In the genomic region with DNA sequence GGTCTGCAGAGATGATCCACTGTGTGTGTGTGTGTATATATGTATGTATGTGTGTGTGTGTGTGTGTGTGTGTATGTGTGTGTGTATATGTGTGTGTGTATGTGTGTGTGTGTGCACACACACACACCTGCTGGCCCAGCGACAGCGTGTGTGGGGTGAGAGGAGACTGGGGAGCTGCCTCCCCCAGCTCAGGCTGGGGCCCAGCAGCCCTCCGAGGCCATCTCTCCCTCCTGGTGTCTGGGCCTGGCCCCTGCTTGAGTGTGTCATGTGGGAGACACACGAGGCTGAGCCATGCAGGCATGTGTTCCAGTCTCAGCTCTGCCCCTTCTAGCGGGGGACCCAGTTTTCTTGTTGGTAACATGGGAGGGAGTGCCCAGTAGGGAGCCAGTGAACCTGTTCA, we compare ENCODE assay signal across 1 cellular context.
TF ChIP-seq lines count a peak whose summit lies in the region.

No MANE protein-coding gene starts in this region.

TF ChIP-seq in H1, 55 proteins besides CTCF, POLR2A, EP300 and RAD21:
- no peak for TF ChIP-seq TCF12 (IDR thresholded peaks at IDR 0.05; ENCODE audit: low read depth, low read length)
- TF ChIP-seq TAF1 (IDR thresholded peaks at IDR 0.05; ENCODE audit: low read depth, low read length), result no peak
- no peak for TF ChIP-seq NRF1 (IDR thresholded peaks at IDR 0.05; ENCODE audit: low read depth, low read length)
- TF ChIP-seq KDM5A (IDR thresholded peaks at IDR 0.05; ENCODE audit: low read length), result no peak
- no peak for TF ChIP-seq TEAD4 (IDR thresholded peaks at IDR 0.05; ENCODE audit: low read depth, low read length)
- no peak for TF ChIP-seq SRF (IDR thresholded peaks at IDR 0.05; ENCODE audit: low read depth, low read length)
- no peak for TF ChIP-seq CBX8 (IDR thresholded peaks at IDR 0.05; ENCODE audit: borderline replicate concordance, low read depth, low read length)
- no peak for TF ChIP-seq RFX5 (IDR thresholded peaks at IDR 0.05; ENCODE audit: borderline replicate concordance, low read depth, low read length)
- TF ChIP-seq HDAC6 (IDR thresholded peaks at IDR 0.05; ENCODE audit: low read depth, low read length), result no peak
- TF ChIP-seq RBBP5 (IDR thresholded peaks at IDR 0.05; ENCODE audit: borderline replicate concordance, low read depth, low read length), result no peak
- TF ChIP-seq FOSL1 (IDR thresholded peaks at IDR 0.05; ENCODE audit: insufficient read depth, low read depth, low read length), result no peak
- no peak for TF ChIP-seq BACH1 (IDR thresholded peaks at IDR 0.05; ENCODE audit: low read length)
- TF ChIP-seq, protein P1, sequence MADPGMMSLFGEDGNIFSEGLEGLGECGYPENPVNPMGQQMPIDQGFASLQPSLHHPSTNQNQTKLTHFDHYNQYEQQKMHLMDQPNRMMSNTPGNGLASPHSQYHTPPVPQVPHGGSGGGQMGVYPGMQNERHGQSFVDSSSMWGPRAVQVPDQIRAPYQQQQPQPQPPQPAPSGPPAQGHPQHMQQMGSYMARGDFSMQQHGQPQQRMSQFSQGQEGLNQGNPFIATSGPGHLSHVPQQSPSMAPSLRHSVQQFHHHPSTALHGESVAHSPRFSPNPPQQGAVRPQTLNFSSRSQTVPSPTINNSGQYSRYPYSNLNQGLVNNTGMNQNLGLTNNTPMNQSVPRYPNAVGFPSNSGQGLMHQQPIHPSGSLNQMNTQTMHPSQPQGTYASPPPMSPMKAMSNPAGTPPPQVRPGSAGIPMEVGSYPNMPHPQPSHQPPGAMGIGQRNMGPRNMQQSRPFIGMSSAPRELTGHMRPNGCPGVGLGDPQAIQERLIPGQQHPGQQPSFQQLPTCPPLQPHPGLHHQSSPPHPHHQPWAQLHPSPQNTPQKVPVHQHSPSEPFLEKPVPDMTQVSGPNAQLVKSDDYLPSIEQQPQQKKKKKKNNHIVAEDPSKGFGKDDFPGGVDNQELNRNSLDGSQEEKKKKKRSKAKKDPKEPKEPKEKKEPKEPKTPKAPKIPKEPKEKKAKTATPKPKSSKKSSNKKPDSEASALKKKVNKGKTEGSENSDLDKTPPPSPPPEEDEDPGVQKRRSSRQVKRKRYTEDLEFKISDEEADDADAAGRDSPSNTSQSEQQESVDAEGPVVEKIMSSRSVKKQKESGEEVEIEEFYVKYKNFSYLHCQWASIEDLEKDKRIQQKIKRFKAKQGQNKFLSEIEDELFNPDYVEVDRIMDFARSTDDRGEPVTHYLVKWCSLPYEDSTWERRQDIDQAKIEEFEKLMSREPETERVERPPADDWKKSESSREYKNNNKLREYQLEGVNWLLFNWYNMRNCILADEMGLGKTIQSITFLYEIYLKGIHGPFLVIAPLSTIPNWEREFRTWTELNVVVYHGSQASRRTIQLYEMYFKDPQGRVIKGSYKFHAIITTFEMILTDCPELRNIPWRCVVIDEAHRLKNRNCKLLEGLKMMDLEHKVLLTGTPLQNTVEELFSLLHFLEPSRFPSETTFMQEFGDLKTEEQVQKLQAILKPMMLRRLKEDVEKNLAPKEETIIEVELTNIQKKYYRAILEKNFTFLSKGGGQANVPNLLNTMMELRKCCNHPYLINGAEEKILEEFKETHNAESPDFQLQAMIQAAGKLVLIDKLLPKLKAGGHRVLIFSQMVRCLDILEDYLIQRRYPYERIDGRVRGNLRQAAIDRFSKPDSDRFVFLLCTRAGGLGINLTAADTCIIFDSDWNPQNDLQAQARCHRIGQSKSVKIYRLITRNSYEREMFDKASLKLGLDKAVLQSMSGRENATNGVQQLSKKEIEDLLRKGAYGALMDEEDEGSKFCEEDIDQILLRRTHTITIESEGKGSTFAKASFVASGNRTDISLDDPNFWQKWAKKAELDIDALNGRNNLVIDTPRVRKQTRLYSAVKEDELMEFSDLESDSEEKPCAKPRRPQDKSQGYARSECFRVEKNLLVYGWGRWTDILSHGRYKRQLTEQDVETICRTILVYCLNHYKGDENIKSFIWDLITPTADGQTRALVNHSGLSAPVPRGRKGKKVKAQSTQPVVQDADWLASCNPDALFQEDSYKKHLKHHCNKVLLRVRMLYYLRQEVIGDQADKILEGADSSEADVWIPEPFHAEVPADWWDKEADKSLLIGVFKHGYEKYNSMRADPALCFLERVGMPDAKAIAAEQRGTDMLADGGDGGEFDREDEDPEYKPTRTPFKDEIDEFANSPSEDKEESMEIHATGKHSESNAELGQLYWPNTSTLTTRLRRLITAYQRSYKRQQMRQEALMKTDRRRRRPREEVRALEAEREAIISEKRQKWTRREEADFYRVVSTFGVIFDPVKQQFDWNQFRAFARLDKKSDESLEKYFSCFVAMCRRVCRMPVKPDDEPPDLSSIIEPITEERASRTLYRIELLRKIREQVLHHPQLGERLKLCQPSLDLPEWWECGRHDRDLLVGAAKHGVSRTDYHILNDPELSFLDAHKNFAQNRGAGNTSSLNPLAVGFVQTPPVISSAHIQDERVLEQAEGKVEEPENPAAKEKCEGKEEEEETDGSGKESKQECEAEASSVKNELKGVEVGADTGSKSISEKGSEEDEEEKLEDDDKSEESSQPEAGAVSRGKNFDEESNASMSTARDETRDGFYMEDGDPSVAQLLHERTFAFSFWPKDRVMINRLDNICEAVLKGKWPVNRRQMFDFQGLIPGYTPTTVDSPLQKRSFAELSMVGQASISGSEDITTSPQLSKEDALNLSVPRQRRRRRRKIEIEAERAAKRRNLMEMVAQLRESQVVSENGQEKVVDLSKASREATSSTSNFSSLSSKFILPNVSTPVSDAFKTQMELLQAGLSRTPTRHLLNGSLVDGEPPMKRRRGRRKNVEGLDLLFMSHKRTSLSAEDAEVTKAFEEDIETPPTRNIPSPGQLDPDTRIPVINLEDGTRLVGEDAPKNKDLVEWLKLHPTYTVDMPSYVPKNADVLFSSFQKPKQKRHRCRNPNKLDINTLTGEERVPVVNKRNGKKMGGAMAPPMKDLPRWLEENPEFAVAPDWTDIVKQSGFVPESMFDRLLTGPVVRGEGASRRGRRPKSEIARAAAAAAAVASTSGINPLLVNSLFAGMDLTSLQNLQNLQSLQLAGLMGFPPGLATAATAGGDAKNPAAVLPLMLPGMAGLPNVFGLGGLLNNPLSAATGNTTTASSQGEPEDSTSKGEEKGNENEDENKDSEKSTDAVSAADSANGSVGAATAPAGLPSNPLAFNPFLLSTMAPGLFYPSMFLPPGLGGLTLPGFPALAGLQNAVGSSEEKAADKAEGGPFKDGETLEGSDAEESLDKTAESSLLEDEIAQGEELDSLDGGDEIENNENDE (IDR thresholded peaks at IDR 0.05; ENCODE audit: insufficient replicate concordance, low read length), result no peak
- no peak for TF ChIP-seq CBX5 (IDR thresholded peaks at IDR 0.05; ENCODE audit: low read depth, low read length)
